In genomic region chr1:96236156-96236739, GRCh38 we compare ENCODE assay signal across 9 cellular contexts.
A peak's percentile ranks its signal among the peaks of the same experiment; 100 is the strongest.
DNase-seq lines count a peak whose midpoint lies in the region; ATAC-seq, FAIRE-seq and TF ChIP-seq lines count a peak whose summit lies in the region.
"Had no signal": no experiment of that assay in that cellular context is flagged by ENCODE, and none has a peak within 500 bp of the region (broad histone marks: within the 10 kb centered on the region; RNA-seq: fewer than 3 reads in every experiment).

No MANE protein-coding gene starts in this region.

- H3K27me3 ChIP-seq in IMR-90 (ENCODE audit: control insufficient read depth, insufficient read depth, low read length), result no peaks in the 10 kb centered on the region
- H3K27me3 ChIP-seq in Panc1 (ENCODE audit: control insufficient read depth, insufficient read depth, low read length), result no peaks in the 10 kb centered on the region
- H3K27me3 ChIP-seq in endothelial cell of umbilical vein (ENCODE audit: control insufficient read depth in 2 of 2, insufficient read depth in 2 of 2, low read length in 2 of 2), result peaks cover 2% of the 10 kb centered on the region in 2 experiments
- H3K27me3 ChIP-seq in effector memory CD4-positive, alpha-beta T cell (replicated peaks; ENCODE audit: control insufficient read depth, insufficient read depth, low read length, poor library complexity, severe bottlenecking), result no peaks in the 10 kb centered on the region

- H3K4me3 ChIP-seq in IMR-90 (ENCODE audit: insufficient read depth, low read depth, low read length) (no peak overlapping the region), Panc1 (ENCODE audit: low read depth in 2 of 2, low read length in 2 of 2) (no peak overlapping the region), endothelial cell of umbilical vein (replicated peaks in 1 of 3; ENCODE audit: insufficient read depth in 1 of 3, low read depth in 1 of 3, low read length in 3 of 3) (no peak overlapping the region)
- H3K4me3 ChIP-seq in effector memory CD4-positive, alpha-beta T cell (ENCODE audit: insufficient read depth, low read depth, low read length, poor library complexity, severe bottlenecking), result no peak overlapping the region

- DNase-seq in activated CD4-positive, alpha-beta T cell treated with anti-CD3 and anti-CD28 coated beads, Interleukin-2, amount 10 ng/mL, durations not matched to agents 7 days and 5 days, result peak; percentile 8
- no peak for DNase-seq in activated CD4-positive, alpha-beta T cell treated with anti-CD3 and anti-CD28 coated beads for 1 hour
- DNase-seq in IMR-90 (peak; percentile 75), Panc1 (ENCODE audit: low read depth, low spot score) (peak; percentile 43), endothelial cell of umbilical vein (ENCODE audit: low read depth, low spot score) (peak; percentile 80), neural crest cell (ENCODE audit: low read depth, low spot score) (peak; percentile 43)
- DNase-seq in effector memory CD4-positive, alpha-beta T cell, result no peak

- no TSS peak for BruUV-seq in IMR-90 (replicated peaks; lab: Mats Ljungman, UMichigan)
- no TSS peak for BruUV-seq in Panc1 (replicated peaks; lab: Mats Ljungman, UMichigan)
- BruUV-seq in endothelial cell of umbilical vein (replicated peaks; lab: Mats Ljungman, UMichigan), result no TSS peak

- H3K56ac ChIP-seq in IMR-90 (ENCODE audit: extremely low read depth, insufficient read depth, low read length), result no peak overlapping the region

- no peak overlapping the region for H4K91ac ChIP-seq in IMR-90 (ENCODE audit: insufficient read depth, low read depth, low read length)

- no peaks in the 10 kb centered on the region for H4K20me1 ChIP-seq in IMR-90 (ENCODE audit: insufficient read depth, low read length)
- no peaks in the 10 kb centered on the region for H4K20me1 ChIP-seq in endothelial cell of umbilical vein (replicated peaks; ENCODE audit: control insufficient read depth, extremely low read depth, insufficient read depth, low read length)

- no peak overlapping the region for H3K14ac ChIP-seq in IMR-90 (replicated peaks; ENCODE audit: low read depth, low read length)

- TF ChIP-seq RAD21 in IMR-90 (IDR thresholded peaks at IDR 0.05; ENCODE audit: low read length), result peak; percentile 83

- WGBS in IMR-90 (ENCODE audit: extremely low coverage in 2 of 2, insufficient read length in 1 of 2), 2 experiments, result no CpG with 5 or more reads among the region's 4 CpGs

- no peaks in the 10 kb centered on the region for H3K9me3 Mint-ChIP-seq in activated CD4-positive, alpha-beta T cell treated with anti-CD3 and anti-CD28 coated beads, Interleukin-2, amount 10 ng/mL, durations not matched to agents 7 days and 5 days
- H3K9me3 Mint-ChIP-seq in neural crest cell, result no peaks in the 10 kb centered on the region
- H3K9me3 Mint-ChIP-seq: activated naive CD4-positive, alpha-beta T cell treated with anti-CD3 and anti-CD28 coated beads, Interleukin-2, amount 50 U/mL, for 24 hours had no signal

- no peaks in the 10 kb centered on the region for H3K79me2 ChIP-seq in endothelial cell of umbilical vein (ENCODE audit: control insufficient read depth, insufficient read depth, low read length)

- H3K79me1 ChIP-seq in IMR-90 (ENCODE audit: low read depth in 1 of 2, low read length in 2 of 2), result no peaks in the 10 kb centered on the region

- no peak overlapping the region for H3K4ac ChIP-seq in IMR-90 (ENCODE audit: low read depth, low read length)

- H4K8ac ChIP-seq in IMR-90 (ENCODE audit: low read depth in 2 of 2, low read length in 2 of 2), result no peak overlapping the region

- H3K23ac ChIP-seq in IMR-90 (ENCODE audit: low read depth, low read length), result no peak overlapping the region

- peak overlapping the region; percentile 38; the same call in 2 of the 3 replicates for H2BK15ac ChIP-seq in IMR-90 (ENCODE audit: low read depth, low read length)

- H3K4me3 Mint-ChIP-seq in activated CD4-positive, alpha-beta T cell treated with anti-CD3 and anti-CD28 coated beads, Interleukin-2, amount 10 ng/mL, durations not matched to agents 7 days and 5 days, result no peak overlapping the region
- H3K4me3 Mint-ChIP-seq in neural crest cell, result no peak overlapping the region
- H3K4me3 Mint-ChIP-seq: activated naive CD4-positive, alpha-beta T cell treated with anti-CD3 and anti-CD28 coated beads, Interleukin-2, amount 50 U/mL, for 24 hours had no signal

- no peak overlapping the region for H4K5ac ChIP-seq in IMR-90 (ENCODE audit: low read depth, low read length)

- ATAC-seq in IMR-90 (ENCODE audit: low read depth), result peak; percentile 75
- ATAC-seq in Panc1, result peak; percentile 73; the same call in 1 of the 2 replicates
- ATAC-seq in GM19452 (IDR thresholded peaks at IDR 0.05; ENCODE audit: unreplicated experiment), result no peak

- no peak overlapping the region for H3K18ac ChIP-seq in IMR-90 (ENCODE audit: low read depth, low read length)

- no peak overlapping the region for H2BK20ac ChIP-seq in IMR-90 (ENCODE audit: low read depth, low read length)

- CTCF ChIA-PET in activated CD4-positive, alpha-beta T cell treated with anti-CD3 and anti-CD28 coated beads, Interleukin-2, amount 10 ng/mL, durations not matched to agents 7 days and 5 days (lab: Charles Lee), result no interaction called here
- CTCF ChIA-PET in IMR-90 (lab: Yijun Ruan, JAX) (interaction anchor here (0.8 to 1.9 kb wide), 12 partner anchors 8 to 687 kb away, joined by 3 to 7 read pairs (median 3); partner anchors contain the start of gene PTBP2), Panc1 (lab: Charles Lee) (no interaction called here), endothelial cell of umbilical vein (lab: Charles Lee) (interaction anchor here (0.7 to 2.3 kb wide), 71 partner anchors 9 to 815 kb away, joined by 3 to 21 read pairs (median 3); partner anchors contain the start of gene PTBP2)

- H2AFZ ChIP-seq in IMR-90 (replicated peaks; ENCODE audit: low read length, poor library complexity), result no peak overlapping the region
- no peak overlapping the region for H2AFZ ChIP-seq in endothelial cell of umbilical vein (ENCODE audit: low read depth, low read length)

- TF ChIP-seq CTCF in IMR-90 (conservative IDR thresholded peaks at IDR 0.05; ENCODE audit: low read depth, low read length) (peak; percentile 71), Panc1 (IDR thresholded peaks at IDR 0.05) (peak; percentile 60; the same call in 1 of the 2 replicates), endothelial cell of umbilical vein (IDR thresholded peaks at IDR 0.05; ENCODE audit: extremely low read depth in 1 of 2, insufficient read depth in 1 of 2, low read depth in 1 of 2, low read length in 2 of 2) (peak; percentile 40 to 49), neural crest cell (conservative IDR thresholded peaks at IDR 0.05) (peak; percentile 77)

- H3K27me3 Mint-ChIP-seq in activated CD4-positive, alpha-beta T cell treated with anti-CD3 and anti-CD28 coated beads, Interleukin-2, amount 10 ng/mL, durations not matched to agents 7 days and 5 days, result no peaks in the 10 kb centered on the region
- no peaks in the 10 kb centered on the region for H3K27me3 Mint-ChIP-seq in neural crest cell (ENCODE audit: low read depth)
- H3K27me3 Mint-ChIP-seq: activated naive CD4-positive, alpha-beta T cell treated with anti-CD3 and anti-CD28 coated beads, Interleukin-2, amount 50 U/mL, for 24 hours had no signal

- in situ Hi-C loops in IMR-90 (cut with MboI; ENCODE audit: low sequenced_read_pairs), result no loop called here
- in situ Hi-C loops in Panc1 (cut with HindIII; ENCODE audit: low pct_unique_long_range_greater_than_20kb, low sequenced_read_pairs), result no loop called here

- H3K9me3 ChIP-seq in IMR-90 (ENCODE audit: control insufficient read depth, insufficient read depth, low read length) (no peaks in the 10 kb centered on the region), Panc1 (ENCODE audit: control insufficient read depth, insufficient read depth, low read depth, low read length) (no peaks in the 10 kb centered on the region), endothelial cell of umbilical vein (replicated peaks; ENCODE audit: control insufficient read depth, insufficient read depth, low read length) (no peaks in the 10 kb centered on the region)
- H3K9me3 ChIP-seq in effector memory CD4-positive, alpha-beta T cell (ENCODE audit: control insufficient read depth, low read length), result no peaks in the 10 kb centered on the region

- no peak overlapping the region for H3K4me2 ChIP-seq in IMR-90 (ENCODE audit: low read depth, low read length)
- no peak overlapping the region for H3K4me2 ChIP-seq in endothelial cell of umbilical vein (ENCODE audit: insufficient read depth, low read length)

- H2AK9ac ChIP-seq in IMR-90 (replicated peaks; ENCODE audit: low read depth, low read length, poor library complexity), result no peak overlapping the region

- TF ChIP-seq POLR2A in IMR-90 (IDR thresholded peaks at IDR 0.05; ENCODE audit: low read depth, low read length) (no peak), endothelial cell of umbilical vein (IDR thresholded peaks at IDR 0.05; ENCODE audit: low read depth, low read length) (no peak)

- POLR2A ChIA-PET in activated CD4-positive, alpha-beta T cell treated with anti-CD3 and anti-CD28 coated beads, Interleukin-2, amount 10 ng/mL, durations not matched to agents 7 days and 5 days (lab: Charles Lee), result no interaction called here
- POLR2A ChIA-PET in IMR-90 (lab: Charles Lee; ENCODE audit: unreplicated experiment), result no interaction called here
- POLR2A ChIA-PET in Panc1 (lab: Charles Lee), result no interaction called here
- POLR2A ChIA-PET in endothelial cell of umbilical vein (lab: Charles Lee), result no interaction called here

- no peaks in the 10 kb centered on the region for H3K36me3 Mint-ChIP-seq in activated CD4-positive, alpha-beta T cell treated with anti-CD3 and anti-CD28 coated beads, Interleukin-2, amount 10 ng/mL, durations not matched to agents 7 days and 5 days (ENCODE audit: low read depth)
- no peaks in the 10 kb centered on the region for H3K36me3 Mint-ChIP-seq in neural crest cell (ENCODE audit: low read depth)
- H3K36me3 Mint-ChIP-seq: activated naive CD4-positive, alpha-beta T cell treated with anti-CD3 and anti-CD28 coated beads, Interleukin-2, amount 50 U/mL, for 24 hours had no signal

- no peak overlapping the region for H2BK5ac ChIP-seq in IMR-90 (ENCODE audit: low read depth, low read length, poor library complexity, severe bottlenecking)

- no peaks in the 10 kb centered on the region for H3K9me1 ChIP-seq in IMR-90 (ENCODE audit: insufficient read depth, low read length)
- no peaks in the 10 kb centered on the region for H3K9me1 ChIP-seq in endothelial cell of umbilical vein (replicated peaks; ENCODE audit: control insufficient read depth, extremely low read depth, insufficient read depth, low read length)

- no peak overlapping the region for H2BK120ac ChIP-seq in IMR-90 (ENCODE audit: low read depth, low read length)

- peak; percentile 80 for FAIRE-seq in endothelial cell of umbilical vein (lab: Jason Lieb, UNC)

- no peaks in the 10 kb centered on the region for H3K36me3 ChIP-seq in IMR-90 (ENCODE audit: control insufficient read depth, insufficient read depth, low read length)
- no peaks in the 10 kb centered on the region for H3K36me3 ChIP-seq in Panc1 (ENCODE audit: control insufficient read depth, insufficient read depth, low read length)
- H3K36me3 ChIP-seq in endothelial cell of umbilical vein (ENCODE audit: control insufficient read depth in 2 of 2, extremely low read depth in 1 of 2, insufficient read depth in 2 of 2, low read length in 2 of 2), result no peaks in the 10 kb centered on the region
- H3K36me3 ChIP-seq in effector memory CD4-positive, alpha-beta T cell (ENCODE audit: control insufficient read depth, insufficient read depth, low read length), result no peaks in the 10 kb centered on the region

- H3K4me1 ChIP-seq in IMR-90 (ENCODE audit: control insufficient read depth, insufficient read depth, low read length) (no peaks in the 10 kb centered on the region), Panc1 (ENCODE audit: control insufficient read depth, insufficient read depth, low read length) (no peaks in the 10 kb centered on the region), endothelial cell of umbilical vein (ENCODE audit: control insufficient read depth, extremely low read depth, insufficient read depth, low read length) (peaks cover 3% of the 10 kb centered on the region)
- no peaks in the 10 kb centered on the region for H3K4me1 ChIP-seq in effector memory CD4-positive, alpha-beta T cell (ENCODE audit: control insufficient read depth, insufficient read depth, low read length, poor library complexity, severe bottlenecking)

- no peaks in the 10 kb centered on the region for H3K4me1 Mint-ChIP-seq in activated CD4-positive, alpha-beta T cell treated with anti-CD3 and anti-CD28 coated beads, Interleukin-2, amount 10 ng/mL, durations not matched to agents 7 days and 5 days
- H3K4me1 Mint-ChIP-seq in neural crest cell, result peaks cover 17% of the 10 kb centered on the region
- H3K4me1 Mint-ChIP-seq: activated naive CD4-positive, alpha-beta T cell treated with anti-CD3 and anti-CD28 coated beads, Interleukin-2, amount 50 U/mL, for 24 hours had no signal

- no peak overlapping the region for H3K27ac Mint-ChIP-seq in activated CD4-positive, alpha-beta T cell treated with anti-CD3 and anti-CD28 coated beads, Interleukin-2, amount 10 ng/mL, durations not matched to agents 7 days and 5 days
- H3K27ac Mint-ChIP-seq in neural crest cell (ENCODE audit: unreplicated experiment), result no peak overlapping the region
- H3K27ac Mint-ChIP-seq: activated naive CD4-positive, alpha-beta T cell treated with anti-CD3 and anti-CD28 coated beads, Interleukin-2, amount 50 U/mL, for 24 hours had no signal

- H2AK5ac ChIP-seq in IMR-90 (ENCODE audit: low read depth, low read length), result peak overlapping the region; percentile 5; the same call in 1 of the 2 replicates

- no peak overlapping the region for H3K27ac ChIP-seq in IMR-90 (ENCODE audit: insufficient read depth, low read length)
- H3K27ac ChIP-seq in Panc1 (ENCODE audit: low read length), result no peak overlapping the region
- H3K27ac ChIP-seq in endothelial cell of umbilical vein (ENCODE audit: insufficient read depth, low read depth, low read length), result no peak overlapping the region
- no peak overlapping the region for H3K27ac ChIP-seq in effector memory CD4-positive, alpha-beta T cell (ENCODE audit: insufficient read depth, low read length, poor library complexity, severe bottlenecking)

- intact Hi-C loops in IMR-90 (cut with micrococcal nuclease) (loop anchor here (1.0 to 10.0 kb wide), 7 partner anchors 126 to 1816 kb away; partner anchors contain the start of gene PTBP2), Panc1 (cut with micrococcal nuclease; ENCODE audit: unreplicated experiment) (no loop called here), endothelial cell of umbilical vein (cut with micrococcal nuclease) (loop anchor here (1.0 to 10.0 kb wide), 6 partner anchors 138 to 1816 kb away; no protein-coding TSS in a partner anchor)

- dilution Hi-C loops in IMR-90 (cut with HindIII; ENCODE audit: low sequenced_read_pairs, unreplicated experiment) (no loop called here), endothelial cell of umbilical vein (cut with MboI; ENCODE audit: extremely low pct_ligation_motif_present, low sequenced_read_pairs) (no loop called here)

- H3K9ac ChIP-seq in IMR-90 (ENCODE audit: low read depth, low read length) (no peak overlapping the region), endothelial cell of umbilical vein (replicated peaks; ENCODE audit: extremely low read depth, insufficient read depth, low read length) (no peak overlapping the region)

Comparison
In these comparisons a context has a peak if more than half of its experiments do, and no peak if none do; other contexts are left out.
1. DNase-seq: peak in activated CD4-positive, alpha-beta T cell treated with anti-CD3 and anti-CD28 coated beads, Interleukin-2, amount 10 ng/mL, durations not matched to agents 7 days and 5 days (single experiment), IMR-90 (single experiment), Panc1 (single experiment), endothelial cell of umbilical vein (single experiment) and neural crest cell (single experiment); none in activated CD4-positive, alpha-beta T cell treated with anti-CD3 and anti-CD28 coated beads for 1 hour (single experiment) and effector memory CD4-positive, alpha-beta T cell (0 of 3).
2. CTCF ChIA-PET loops: an anchor here in IMR-90 (0.8 to 1.9 kb wide) and endothelial cell of umbilical vein (0.7 to 2.3 kb wide); none called in activated CD4-positive, alpha-beta T cell treated with anti-CD3 and anti-CD28 coated beads, Interleukin-2, amount 10 ng/mL, durations not matched to agents 7 days and 5 days and Panc1.
3. Peak in every context shown above with its lines, with median percentiles within 50 percentile points of each other: CTCF ChIP-seq.